ENCODE assay signal across 1 cellular context in the genomic region with DNA sequence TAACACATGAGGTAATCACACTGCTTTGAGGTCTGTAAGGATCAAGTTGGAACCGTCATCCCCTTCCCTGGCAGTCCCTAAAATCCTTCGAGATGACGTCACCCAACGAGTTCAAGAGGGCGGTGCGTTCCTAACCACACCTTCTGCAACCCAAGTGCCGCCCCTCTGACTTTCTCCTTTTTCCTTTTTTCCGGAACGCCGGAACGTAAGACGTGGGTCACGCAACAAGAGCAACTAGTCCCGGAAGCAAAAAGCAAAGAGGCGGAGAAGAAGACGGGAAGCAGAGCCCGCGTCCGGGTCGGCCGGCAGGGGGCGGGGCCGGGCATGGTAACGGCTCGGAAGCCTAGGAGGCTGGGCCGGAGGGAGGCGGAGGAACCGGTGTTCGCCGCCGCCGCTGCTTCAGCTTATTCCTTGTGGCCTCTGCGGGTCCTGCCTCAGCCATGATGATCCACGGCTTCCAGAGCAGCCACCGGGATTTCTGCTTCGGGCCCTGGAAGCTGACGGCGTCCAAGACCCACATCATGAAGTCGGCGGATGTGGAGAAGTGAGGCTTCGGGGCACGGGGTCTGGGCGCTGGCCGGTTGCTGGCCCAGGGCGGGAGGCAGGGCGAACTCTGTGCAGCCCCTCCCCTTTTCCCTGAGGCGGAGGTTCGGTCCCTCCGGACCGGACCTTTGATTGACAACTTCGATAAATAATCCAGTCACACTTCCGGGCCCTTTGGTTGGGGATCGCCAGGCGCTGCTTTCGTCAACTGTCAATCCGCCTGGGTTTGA.
A peak's percentile ranks its signal among the peaks of the same experiment; 100 is the strongest.
TF ChIP-seq lines count a peak whose summit lies in the region.

Gene TIPRL (plus strand): TSS at position 325 of the 773 bp plus-strand sequence. CDS start 116 bp downstream, at position 441.

TF ChIP-seq in K562, 482 proteins besides CTCF, POLR2A, EP300 and RAD21 (continued from another document and continues in another):
- TF ChIP-seq ZNF12 (CRISPR knock-in tag; IDR thresholded peaks at IDR 0.05) (no peak), IRF9 (tag; IDR thresholded peaks at IDR 0.05) (no peak), MECOM (CRISPR knock-in tag; IDR thresholded peaks at IDR 0.05) (no peak), FOXA3 (CRISPR knock-in tag; conservative IDR thresholded peaks at IDR 0.05 in 1 of 2, IDR thresholded peaks at IDR 0.05 in 1 of 2) (no peak), MED1 (CRISPR knock-in tag; IDR thresholded peaks at IDR 0.05; ENCODE audit: borderline replicate concordance) (no peak), RBM22 (IDR thresholded peaks at IDR 0.05; ENCODE audit: low read depth, low read length, poor library complexity, severe bottlenecking) (peak; percentile 33), ZFP1 (CRISPR knock-in tag; IDR thresholded peaks at IDR 0.05) (no peak), E2F5 (CRISPR knock-in tag; IDR thresholded peaks at IDR 0.05) (0 out of 2 replicates have a peak, but pooled peaks have one; percentile 66), ASH1L (IDR thresholded peaks at IDR 0.05; ENCODE audit: borderline replicate concordance, low read depth, partially characterized antibody) (no peak), CREBBP (IDR thresholded peaks at IDR 0.05; ENCODE audit: low read depth, low read length) (no peak), ZNF696 (CRISPR knock-in tag; conservative IDR thresholded peaks at IDR 0.05) (no peak), RBM39 (optimal IDR thresholded peaks at IDR 0.05; ENCODE audit: low read depth, low read length) (peak; percentile 6), GATAD2A (IDR thresholded peaks at IDR 0.05) (no peak), ZNF780A (CRISPR knock-in tag; IDR thresholded peaks at IDR 0.05) (no peak), CBFB (CRISPR knock-in tag; IDR thresholded peaks at IDR 0.05) (0 out of 2 replicates have a peak, but pooled peaks have one; percentile 56), CHD4 (IDR thresholded peaks at IDR 0.05; ENCODE audit: insufficient read depth, insufficient replicate concordance, low read depth, low read length, poor library complexity, severe bottlenecking) (peak; percentile 1), ZNF347 (CRISPR knock-in tag; IDR thresholded peaks at IDR 0.05; ENCODE audit: low read depth) (no peak), HNRNPK (IDR thresholded peaks at IDR 0.05; ENCODE audit: low read depth, low read length, poor library complexity, severe bottlenecking) (no peak), EWSR1 (IDR thresholded peaks at IDR 0.05; ENCODE audit: borderline replicate concordance, low read depth, partially characterized antibody) (no peak), DMBX1 (CRISPR knock-in tag; IDR thresholded peaks at IDR 0.05; ENCODE audit: borderline replicate concordance) (no peak), STAT6 (CRISPR knock-in tag; IDR thresholded peaks at IDR 0.05) (0 out of 2 replicates have a peak, but pooled peaks have one; percentile 82), NFRKB (IDR thresholded peaks at IDR 0.05; ENCODE audit: low read depth) (no peak; the same call in 1 of the 2 replicates), MYBL2 (IDR thresholded peaks at IDR 0.05; ENCODE audit: low read depth) (peak; percentile 56; the same call in 1 of the 2 replicates), MYBL2 (CRISPR knock-in tag; IDR thresholded peaks at IDR 0.05; ENCODE audit: borderline replicate concordance) (no peak), HNRNPUL1 (IDR thresholded peaks at IDR 0.05; ENCODE audit: low read length) (no peak), POLR2AphosphoS5 (IDR thresholded peaks at IDR 0.05; ENCODE audit: control insufficient read depth, insufficient read depth, low read depth, low read length) (peak; percentile 75), POLR2B (IDR thresholded peaks at IDR 0.05; ENCODE audit: low read depth, partially characterized antibody) (peak; percentile 92), SMAD2 (IDR thresholded peaks at IDR 0.05; ENCODE audit: low read depth, low read length) (no peak), DPF2 (IDR thresholded peaks at IDR 0.05) (peak; percentile 87), GABPB1 (CRISPR knock-in tag; IDR thresholded peaks at IDR 0.05) (peak; percentile 95), PHB (CRISPR knock-in tag; IDR thresholded peaks at IDR 0.05) (peak; percentile 65; the same call in 1 of the 2 replicates), ZNF224 (CRISPR knock-in tag; IDR thresholded peaks at IDR 0.05) (no peak), E2F6 (IDR thresholded peaks at IDR 0.05; ENCODE audit: borderline replicate concordance in 1 of 2, extremely low read depth in 1 of 2, insufficient read depth in 1 of 2, insufficient read length in 1 of 2, low read depth in 1 of 2, low read length in 1 of 2, poor library complexity in 1 of 2, severe bottlenecking in 1 of 2) (peak in 1 of 2 experiments; percentile 44), PRMT5 (CRISPR knock-in tag; IDR thresholded peaks at IDR 0.05) (no peak), ZSCAN32 (CRISPR knock-in tag; IDR thresholded peaks at IDR 0.05) (no peak; the same call in 1 of the 2 replicates), ETS2 (tag; IDR thresholded peaks at IDR 0.05; ENCODE audit: borderline replicate concordance, poor library complexity, severe bottlenecking) (no peak), HIVEP1 (CRISPR knock-in tag; IDR thresholded peaks at IDR 0.05) (peak; percentile 61; the same call in 1 of the 2 replicates), SAFB (IDR thresholded peaks at IDR 0.05; ENCODE audit: borderline replicate concordance, low read depth, low read length) (no peak), BRF1 (IDR thresholded peaks at IDR 0.05; ENCODE audit: borderline replicate concordance, extremely low read depth, insufficient read length) (no peak), MAFK (IDR thresholded peaks at IDR 0.05; ENCODE audit: low read length) (peak; percentile 15), ZNF24 (IDR thresholded peaks at IDR 0.05) (peak; percentile 82), SIN3B (IDR thresholded peaks at IDR 0.05; ENCODE audit: low read depth) (peak; percentile 44; the same call in 1 of the 2 replicates)
- TF ChIP-seq, protein P1, sequence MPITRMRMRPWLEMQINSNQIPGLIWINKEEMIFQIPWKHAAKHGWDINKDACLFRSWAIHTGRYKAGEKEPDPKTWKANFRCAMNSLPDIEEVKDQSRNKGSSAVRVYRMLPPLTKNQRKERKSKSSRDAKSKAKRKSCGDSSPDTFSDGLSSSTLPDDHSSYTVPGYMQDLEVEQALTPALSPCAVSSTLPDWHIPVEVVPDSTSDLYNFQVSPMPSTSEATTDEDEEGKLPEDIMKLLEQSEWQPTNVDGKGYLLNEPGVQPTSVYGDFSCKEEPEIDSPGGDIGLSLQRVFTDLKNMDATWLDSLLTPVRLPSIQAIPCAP (CRISPR knock-in tag; IDR thresholded peaks at IDR 0.05; ENCODE audit: borderline replicate concordance), result no peak
- TF ChIP-seq, protein P2, sequence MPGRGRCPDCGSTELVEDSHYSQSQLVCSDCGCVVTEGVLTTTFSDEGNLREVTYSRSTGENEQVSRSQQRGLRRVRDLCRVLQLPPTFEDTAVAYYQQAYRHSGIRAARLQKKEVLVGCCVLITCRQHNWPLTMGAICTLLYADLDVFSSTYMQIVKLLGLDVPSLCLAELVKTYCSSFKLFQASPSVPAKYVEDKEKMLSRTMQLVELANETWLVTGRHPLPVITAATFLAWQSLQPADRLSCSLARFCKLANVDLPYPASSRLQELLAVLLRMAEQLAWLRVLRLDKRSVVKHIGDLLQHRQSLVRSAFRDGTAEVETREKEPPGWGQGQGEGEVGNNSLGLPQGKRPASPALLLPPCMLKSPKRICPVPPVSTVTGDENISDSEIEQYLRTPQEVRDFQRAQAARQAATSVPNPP (IDR thresholded peaks at IDR 0.05; ENCODE audit: borderline replicate concordance, insufficient read depth, insufficient read length), result no peak
- TF ChIP-seq, protein P3, sequence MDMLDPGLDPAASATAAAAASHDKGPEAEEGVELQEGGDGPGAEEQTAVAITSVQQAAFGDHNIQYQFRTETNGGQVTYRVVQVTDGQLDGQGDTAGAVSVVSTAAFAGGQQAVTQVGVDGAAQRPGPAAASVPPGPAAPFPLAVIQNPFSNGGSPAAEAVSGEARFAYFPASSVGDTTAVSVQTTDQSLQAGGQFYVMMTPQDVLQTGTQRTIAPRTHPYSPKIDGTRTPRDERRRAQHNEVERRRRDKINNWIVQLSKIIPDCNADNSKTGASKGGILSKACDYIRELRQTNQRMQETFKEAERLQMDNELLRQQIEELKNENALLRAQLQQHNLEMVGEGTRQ (CRISPR knock-in tag; IDR thresholded peaks at IDR 0.05), result no peak; the same call in 1 of the 2 replicates
- TF ChIP-seq, protein P4, sequence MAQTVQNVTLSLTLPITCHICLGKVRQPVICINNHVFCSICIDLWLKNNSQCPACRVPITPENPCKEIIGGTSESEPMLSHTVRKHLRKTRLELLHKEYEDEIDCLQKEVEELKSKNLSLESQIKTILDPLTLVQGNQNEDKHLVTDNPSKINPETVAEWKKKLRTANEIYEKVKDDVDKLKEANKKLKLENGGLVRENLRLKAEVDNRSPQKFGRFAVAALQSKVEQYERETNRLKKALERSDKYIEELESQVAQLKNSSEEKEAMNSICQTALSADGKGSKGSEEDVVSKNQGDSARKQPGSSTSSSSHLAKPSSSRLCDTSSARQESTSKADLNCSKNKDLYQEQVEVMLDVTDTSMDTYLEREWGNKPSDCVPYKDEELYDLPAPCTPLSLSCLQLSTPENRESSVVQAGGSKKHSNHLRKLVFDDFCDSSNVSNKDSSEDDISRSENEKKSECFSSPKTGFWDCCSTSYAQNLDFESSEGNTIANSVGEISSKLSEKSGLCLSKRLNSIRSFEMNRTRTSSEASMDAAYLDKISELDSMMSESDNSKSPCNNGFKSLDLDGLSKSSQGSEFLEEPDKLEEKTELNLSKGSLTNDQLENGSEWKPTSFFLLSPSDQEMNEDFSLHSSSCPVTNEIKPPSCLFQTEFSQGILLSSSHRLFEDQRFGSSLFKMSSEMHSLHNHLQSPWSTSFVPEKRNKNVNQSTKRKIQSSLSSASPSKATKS (CRISPR knock-in tag; IDR thresholded peaks at IDR 0.05), result no peak
- TF ChIP-seq, protein P5, sequence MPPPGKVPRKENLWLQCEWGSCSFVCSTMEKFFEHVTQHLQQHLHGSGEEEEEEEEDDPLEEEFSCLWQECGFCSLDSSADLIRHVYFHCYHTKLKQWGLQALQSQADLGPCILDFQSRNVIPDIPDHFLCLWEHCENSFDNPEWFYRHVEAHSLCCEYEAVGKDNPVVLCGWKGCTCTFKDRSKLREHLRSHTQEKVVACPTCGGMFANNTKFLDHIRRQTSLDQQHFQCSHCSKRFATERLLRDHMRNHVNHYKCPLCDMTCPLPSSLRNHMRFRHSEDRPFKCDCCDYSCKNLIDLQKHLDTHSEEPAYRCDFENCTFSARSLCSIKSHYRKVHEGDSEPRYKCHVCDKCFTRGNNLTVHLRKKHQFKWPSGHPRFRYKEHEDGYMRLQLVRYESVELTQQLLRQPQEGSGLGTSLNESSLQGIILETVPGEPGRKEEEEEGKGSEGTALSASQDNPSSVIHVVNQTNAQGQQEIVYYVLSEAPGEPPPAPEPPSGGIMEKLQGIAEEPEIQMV (tag; conservative IDR thresholded peaks at IDR 0.05; ENCODE audit: low read depth), result no peak
- TF ChIP-seq, protein P6, sequence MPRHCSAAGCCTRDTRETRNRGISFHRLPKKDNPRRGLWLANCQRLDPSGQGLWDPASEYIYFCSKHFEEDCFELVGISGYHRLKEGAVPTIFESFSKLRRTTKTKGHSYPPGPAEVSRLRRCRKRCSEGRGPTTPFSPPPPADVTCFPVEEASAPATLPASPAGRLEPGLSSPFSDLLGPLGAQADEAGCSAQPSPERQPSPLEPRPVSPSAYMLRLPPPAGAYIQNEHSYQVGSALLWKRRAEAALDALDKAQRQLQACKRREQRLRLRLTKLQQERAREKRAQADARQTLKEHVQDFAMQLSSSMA (CRISPR knock-in tag; IDR thresholded peaks at IDR 0.05), result no peak
- TF ChIP-seq, protein P7, sequence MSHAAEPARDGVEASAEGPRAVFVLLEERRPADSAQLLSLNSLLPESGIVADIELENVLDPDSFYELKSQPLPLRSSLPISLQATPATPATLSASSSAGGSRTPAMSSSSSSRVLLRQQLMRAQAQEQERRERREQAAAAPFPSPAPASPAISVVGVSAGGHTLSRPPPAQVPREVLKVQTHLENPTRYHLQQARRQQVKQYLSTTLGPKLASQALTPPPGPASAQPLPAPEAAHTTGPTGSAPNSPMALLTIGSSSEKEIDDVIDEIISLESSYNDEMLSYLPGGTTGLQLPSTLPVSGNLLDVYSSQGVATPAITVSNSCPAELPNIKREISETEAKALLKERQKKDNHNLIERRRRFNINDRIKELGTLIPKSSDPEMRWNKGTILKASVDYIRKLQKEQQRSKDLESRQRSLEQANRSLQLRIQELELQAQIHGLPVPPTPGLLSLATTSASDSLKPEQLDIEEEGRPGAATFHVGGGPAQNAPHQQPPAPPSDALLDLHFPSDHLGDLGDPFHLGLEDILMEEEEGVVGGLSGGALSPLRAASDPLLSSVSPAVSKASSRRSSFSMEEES (CRISPR knock-in tag; IDR thresholded peaks at IDR 0.05), result no peak
